Comparison of ENCODE assay signal across 10 cellular contexts in the genomic region with DNA sequence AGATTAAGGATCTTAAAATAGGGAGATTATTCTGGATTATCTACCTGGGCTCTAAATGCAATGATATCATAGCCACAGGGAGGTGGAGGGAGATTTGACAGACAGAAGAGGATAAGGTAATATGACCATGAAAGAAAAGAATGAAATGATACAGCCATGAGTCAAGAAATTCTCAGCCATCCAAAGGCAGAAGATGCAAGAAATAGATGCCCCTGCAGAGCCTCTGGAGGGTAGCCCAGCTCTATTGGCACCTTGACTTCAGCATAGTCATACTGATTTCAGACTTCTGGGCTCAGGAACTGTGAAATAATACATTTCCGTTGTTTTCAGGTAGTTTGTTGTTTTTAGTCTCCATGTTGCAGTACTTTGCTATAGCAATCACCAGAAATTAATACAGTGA. TPM values are rescaled to one million over a fixed set of nuclear protein-coding genes. Genes with fewer than 3 reads are reported as not detected.
"Had no signal": no experiment of that assay in that cellular context is flagged by ENCODE, and none has a peak within 500 bp of the region (broad histone marks: within the 10 kb centered on the region; RNA-seq: fewer than 3 reads in every experiment).

No MANE protein-coding gene starts in this region.

- H3K36me3 ChIP-seq: HAP-1 had no signal

- H3K4me3 ChIP-seq: GM23248, HAP-1, K562 had no signal

- H3K9ac ChIP-seq: GM23248 had no signal

- H3K4me3 Mint-ChIP-seq: HFFc6 had no signal

- H3K27ac ChIP-seq: GM23248 had no signal

- H3K4me1 ChIP-seq: HAP-1 had no signal

- H2AFZ ChIP-seq: GM23248 had no signal

- DNase-seq: GM23248, GOT3, H7, HFFc6, IMR-90 had no signal

- H3K27ac Mint-ChIP-seq: HFFc6 had no signal

- ATAC-seq: HCT116, K562 had no signal

- H3K9me3 ChIP-seq: HAP-1 had no signal

RNA-seq across cellular contexts. Expression of a gene that starts 31.9 kb away (rescaled TPM):
- total RNA-seq: GM23248, H4, HFFc6, HT-29, IMR-90, K562 had no signal
